Comparison of ENCODE assay signal across 15 cellular contexts in genomic region chr6:104949206-104949605, GRCh38. TPM values are rescaled to one million over a fixed set of nuclear protein-coding genes. Genes with fewer than 3 reads are reported as not detected.
DNase-seq lines count a peak whose midpoint lies in the region; ATAC-seq, FAIRE-seq and TF ChIP-seq lines count a peak whose summit lies in the region.
"Had no signal": no experiment of that assay in that cellular context is flagged by ENCODE, and none has a peak within 500 bp of the region (broad histone marks: within the 10 kb centered on the region; RNA-seq: fewer than 3 reads in every experiment).

No MANE protein-coding gene starts in this region.

- TF ChIP-seq RAD21 in H1 (IDR thresholded peaks at IDR 0.05 in 1 of 2, conservative IDR thresholded peaks at IDR 0.05 in 1 of 2; ENCODE audit: low read depth in 2 of 2, low read length in 2 of 2), result no peak

- H4K20me1 ChIP-seq in DND-41 (ENCODE audit: insufficient read depth, low read length) (no peaks in the 10 kb centered on the region), H1 (replicated peaks in 1 of 2; ENCODE audit: control insufficient read depth in 1 of 2, insufficient read depth in 2 of 2, low read length in 2 of 2) (no peaks in the 10 kb centered on the region), neural progenitor cell (ENCODE audit: low read depth) (no peaks in the 10 kb centered on the region), OCI-LY7 (ENCODE audit: insufficient read depth, low read length) (no peaks in the 10 kb centered on the region)

- H4K5ac ChIP-seq in H1 (ENCODE audit: insufficient read length, low read depth, low read length), result peak overlapping the region; percentile 57

- intact Hi-C loops in OCI-LY7 (cut with micrococcal nuclease; ENCODE audit: unreplicated experiment), result no loop called here

- H2BK15ac ChIP-seq in H1 (ENCODE audit: low read length), result no peak overlapping the region

- DNase-seq in DND-41, result no peak
- DNase-seq in NCI-H69 (lab: John Stamatoyannopoulos, UW), result peak; percentile 27
- no peak for DNase-seq in H1 (ENCODE audit: low read depth in 1 of 2, low spot score in 2 of 2)
- DNase-seq in neural progenitor cell (ENCODE audit: low spot score), result peak; percentile 53
- DNase-seq in OCI-LY7 (ENCODE audit: low spot score), result no peak
- DNase-seq in glomerular visceral epithelial cell (ENCODE audit: extremely low spot score), result no peak
- DNase-seq: 8988T; C1 segment of cervical spinal cord; Calu3; CD4-positive, alpha-beta T cell; DMS79; GF-D8; H7 had no signal

- no peaks in the 10 kb centered on the region for H3K9me2 ChIP-seq in OCI-LY7 (ENCODE audit: insufficient read depth, low read length)

- H4K8ac ChIP-seq in H1 (ENCODE audit: extremely low read depth, insufficient read depth, low read length), result no peak overlapping the region

- H3K9me3 Mint-ChIP-seq in neural progenitor cell, result no peaks in the 10 kb centered on the region

- no peak overlapping the region for H4K91ac ChIP-seq in H1 (replicated peaks; ENCODE audit: insufficient read length, low read length)

- H2BK20ac ChIP-seq in H1 (ENCODE audit: low read length), result no peak overlapping the region

- H3K27me3 ChIP-seq in DND-41 (ENCODE audit: insufficient read depth, low read length, poor library complexity) (no peaks in the 10 kb centered on the region), H1 (replicated peaks in 1 of 4; ENCODE audit: control insufficient read depth in 3 of 4, extremely low read depth in 1 of 4, insufficient read depth in 3 of 4, low read length in 3 of 4) (no peaks in the 10 kb centered on the region), neural progenitor cell (no peaks in the 10 kb centered on the region)

- TF ChIP-seq POLR2A in H1 (IDR thresholded peaks at IDR 0.05; ENCODE audit: control extremely low read depth in 1 of 2, low read depth in 2 of 2, low read length in 2 of 2), result no peak

- CTCF ChIA-PET in H1 (lab: Charles Lee; ENCODE audit: partially characterized antibody) (interaction anchor here (1.0 kb wide), 1 partner anchor 15 kb away, joined by 3 read pairs; no protein-coding TSS in a partner anchor), OCI-LY7 (lab: Charles Lee; ENCODE audit: unreplicated experiment) (no interaction called here)

- H2AFZ ChIP-seq in DND-41 (ENCODE audit: low read depth, low read length) (peak overlapping the region; percentile 45), H1 (ENCODE audit: low read length) (no peak overlapping the region), neural progenitor cell (replicated peaks) (no peak overlapping the region), OCI-LY7 (ENCODE audit: low read length) (no peak overlapping the region)

- no peaks in the 10 kb centered on the region for H3K79me1 ChIP-seq in H1 (ENCODE audit: low read depth, low read length)

- no peak for FAIRE-seq in H1 (lab: Jason Lieb, UNC)

- H3K56ac ChIP-seq in H1 (replicated peaks; ENCODE audit: insufficient read length, low read depth, low read length), result no peak overlapping the region

- H2AK5ac ChIP-seq in H1 (ENCODE audit: low read depth, low read length), result no peak overlapping the region

- peaks cover 5% of the 10 kb centered on the region for H3K23me2 ChIP-seq in H1 (ENCODE audit: low read depth, low read length)

- H3K9me3 ChIP-seq in DND-41 (ENCODE audit: insufficient read depth, low read length, severe bottlenecking) (peaks cover 3% of the 10 kb centered on the region), H1 (ENCODE audit: insufficient read depth in 2 of 2, low read depth in 1 of 2, low read length in 1 of 2) (no peaks in the 10 kb centered on the region), neural progenitor cell (ENCODE audit: low read depth) (no peaks in the 10 kb centered on the region), OCI-LY7 (ENCODE audit: low read length) (no peaks in the 10 kb centered on the region)

- H3K4me3 Mint-ChIP-seq in neural progenitor cell, result no peak overlapping the region
- H3K4me3 Mint-ChIP-seq: CD4-positive, alpha-beta T cell had no signal

- H3K14ac ChIP-seq in H1 (ENCODE audit: insufficient read length), result no peak overlapping the region

- POLR2A ChIA-PET in H1 (lab: Charles Lee; ENCODE audit: partially characterized antibody), result interaction anchor here (1.0 to 11.7 kb wide), 3 partner anchors 6 to 17 kb away, joined by 6 to 251 read pairs (median 7); partner anchors contain the start of gene LIN28B
- POLR2A ChIA-PET in OCI-LY7 (lab: Charles Lee), result interaction anchor here (0.7 kb wide), 1 partner anchor 80 kb away, joined by 4 read pairs; no protein-coding TSS in a partner anchor

- no peak for TF ChIP-seq CTCF in DND-41 (IDR thresholded peaks at IDR 0.05; ENCODE audit: borderline replicate concordance, extremely low read depth, low read length, poor library complexity, severe bottlenecking)
- no peak for TF ChIP-seq CTCF in H1 (IDR thresholded peaks at IDR 0.05; ENCODE audit: control extremely low read depth in 1 of 3, insufficient read depth in 1 of 3, low read depth in 1 of 3, low read length in 3 of 3)
- TF ChIP-seq CTCF in neural progenitor cell (IDR thresholded peaks at IDR 0.05), result no peak
- no peak for TF ChIP-seq CTCF in OCI-LY7 (conservative IDR thresholded peaks at IDR 0.05; ENCODE audit: low read length)

- H3K4ac ChIP-seq in H1 (replicated peaks; ENCODE audit: insufficient read length, low read depth, low read length), result no peak overlapping the region

- H2BK12ac ChIP-seq in H1 (ENCODE audit: low read depth, low read length), result no peak overlapping the region

- H3F3A ChIP-seq in neural progenitor cell (ENCODE audit: low read depth), result peaks cover 59% of the 10 kb centered on the region

- ATAC-seq in DND-41 (ENCODE audit: insufficient read depth, low read depth) (no peak), HG03196 (IDR thresholded peaks at IDR 0.05; ENCODE audit: unreplicated experiment) (no peak)

- BruUV-seq in OCI-LY7 (replicated peaks; lab: Mats Ljungman, UMichigan), result no TSS peak

- peaks cover 23% of the 10 kb centered on the region for H3K4me1 ChIP-seq in DND-41 (ENCODE audit: insufficient read depth, low read length)
- H3K4me1 ChIP-seq in H1 (replicated peaks in 1 of 4; ENCODE audit: control insufficient read depth in 3 of 4, insufficient read depth in 4 of 4, low read length in 3 of 4), result peaks cover 0 to 15% (median 4%) of the 10 kb centered on the region in 4 experiments; a peak in 3 of 7 replicates
- peaks cover 59% of the 10 kb centered on the region for H3K4me1 ChIP-seq in neural progenitor cell
- H3K4me1 ChIP-seq in OCI-LY7 (ENCODE audit: insufficient read depth, low read length, poor library complexity, severe bottlenecking), result no peaks in the 10 kb centered on the region

- peaks cover 44% of the 10 kb centered on the region for H3K4me1 Mint-ChIP-seq in neural progenitor cell

- 72% methylated on average over 2 of the region's 2 CpGs; no CpG with 5 or more reads in 1 of the 2 experiments for WGBS in H1 (ENCODE audit: extremely low coverage in 1 of 2, insufficient coverage in 1 of 2, insufficient read length in 1 of 2, insufficient replicate concordance in 2 of 2, low coverage in 1 of 2, low lambda C conversion rate in 2 of 2, missing lambda C conversion rate in 1 of 2), 2 experiments

- H3K9ac ChIP-seq in DND-41 (ENCODE audit: low read depth, low read length) (no peak overlapping the region), H1 (replicated peaks in 1 of 4; ENCODE audit: extremely low read depth in 1 of 4, low read depth in 3 of 4, low read length in 3 of 4) (no peak overlapping the region), neural progenitor cell (no peak overlapping the region)

- no peak overlapping the region for H2BK5ac ChIP-seq in H1 (ENCODE audit: low read depth, low read length)

- H3K27ac ChIP-seq in DND-41 (ENCODE audit: low read length) (no peak overlapping the region), H1 (ENCODE audit: low read depth, low read length) (no peak overlapping the region), neural progenitor cell (no peak overlapping the region), OCI-LY7 (ENCODE audit: low read depth, low read length, poor library complexity, severe bottlenecking) (no peak overlapping the region)

- TF ChIP-seq EP300 in H1 (IDR thresholded peaks at IDR 0.05; ENCODE audit: borderline replicate concordance in 1 of 2, low read depth in 2 of 2, low read length in 2 of 2), result no peak

- H3K27me3 Mint-ChIP-seq in neural progenitor cell (ENCODE audit: insufficient read depth, low read depth), result no peaks in the 10 kb centered on the region

- H3K36me3 ChIP-seq in DND-41 (ENCODE audit: insufficient read depth, low read length) (no peaks in the 10 kb centered on the region), H1 (ENCODE audit: control insufficient read depth in 2 of 4, insufficient read depth in 4 of 4, low read length in 3 of 4) (no peaks in the 10 kb centered on the region), neural progenitor cell (no peaks in the 10 kb centered on the region), OCI-LY7 (ENCODE audit: insufficient read depth, low read length) (no peaks in the 10 kb centered on the region)

- no peak overlapping the region for H3K4me3 ChIP-seq in DND-41 (ENCODE audit: low read depth in 1 of 2, low read length in 2 of 2)
- no peak overlapping the region for H3K4me3 ChIP-seq in H1 (ENCODE audit: extremely low read depth in 1 of 4, insufficient read depth in 2 of 4, low read depth in 3 of 4, low read length in 4 of 4)
- no peak overlapping the region for H3K4me3 ChIP-seq in neural progenitor cell
- H3K4me3 ChIP-seq in OCI-LY7 (ENCODE audit: low read depth, low read length, poor library complexity, severe bottlenecking), result no peak overlapping the region

- H3K23ac ChIP-seq in H1 (ENCODE audit: insufficient read length), result no peak overlapping the region

- H3K4me2 ChIP-seq in DND-41 (ENCODE audit: insufficient read depth, low read length) (no peak overlapping the region), H1 (ENCODE audit: insufficient read depth in 1 of 2, low read depth in 2 of 2, low read length in 2 of 2) (no peak overlapping the region), neural progenitor cell (peak overlapping the region; percentile 62), OCI-LY7 (ENCODE audit: low read length) (no peak overlapping the region)

- H2BK120ac ChIP-seq in H1 (replicated peaks; ENCODE audit: low read depth, low read length), result no peak overlapping the region

- no peaks in the 10 kb centered on the region for H3K36me3 Mint-ChIP-seq in neural progenitor cell

- H3K27ac Mint-ChIP-seq in neural progenitor cell, result peak overlapping the region; percentile 16
- H3K27ac Mint-ChIP-seq: CD4-positive, alpha-beta T cell had no signal

- H3K79me2 ChIP-seq in DND-41 (ENCODE audit: insufficient read depth, low read length) (no peaks in the 10 kb centered on the region), H1 (ENCODE audit: control insufficient read depth in 1 of 2, insufficient read depth in 2 of 2, low read length in 2 of 2) (peaks cover 0 to 54% of the 10 kb centered on the region in 2 experiments; a peak in 2 of 4 replicates), neural progenitor cell (ENCODE audit: low read depth) (peaks cover 85% of the 10 kb centered on the region), OCI-LY7 (ENCODE audit: insufficient read depth, low read depth, low read length) (no peaks in the 10 kb centered on the region)

- no peak overlapping the region for H3K18ac ChIP-seq in H1 (ENCODE audit: extremely low read depth, low read length)

RNA-seq across cellular contexts. Expression of gene LIN28B, which starts 7.7 kb away (rescaled TPM):
- 92.4 and 94.7 TPM in 2 replicates for total RNA-seq in H1 (2021; fragmentation: NEBNext Ultra II Directional; extraction: Animal tissue kit (Norgen Biotek cat#: 25700))
- 14.2 and 27.4 TPM in 2 replicates for polyA plus RNA-seq in H1 (2011; rRNA removed)
- polyA plus RNA-seq in H1 (2011; cell fraction: cytosol; rRNA removed), result 27.9 TPM
- polyA plus RNA-seq in H1 (2011; cell fraction: nucleus; rRNA removed), result 14.8 TPM
- 30.9 to 50.6 TPM (median 37.4 TPM) in 4 replicates for polyA plus RNA-seq in H1 (2012, experiment 1 of 2)
- 3.5 TPM for polyA plus RNA-seq in H1 (2012, experiment 2 of 2)
- polyA plus RNA-seq in H1 (2013, experiment 1 of 2), result 47.8 TPM
- 45.4 TPM for polyA plus RNA-seq in H1 (2013, experiment 2 of 2)
- polyA minus RNA-seq in H1 (2011; rRNA and poly(A)+ RNA removed), result 53.3 and 71.1 TPM in 2 replicates
- 44.4 TPM for polyA minus RNA-seq in H1 (2011; cell fraction: cytosol; rRNA and poly(A)+ RNA removed)
- polyA minus RNA-seq in H1 (2011; cell fraction: nucleus; rRNA and poly(A)+ RNA removed), result 56.2 TPM
- total RNA-seq in neural progenitor cell (ENCODE audit: low replicate concordance), result 105 and 165 TPM in 2 replicates
- not detected in 2 replicates for total RNA-seq in OCI-LY7 (2014; rRNA removed; shearing (Covaris generic))
- not detected in 2 replicates for total RNA-seq in OCI-LY7 (2022)
- total RNA-seq: Calu3; CD4-positive, alpha-beta T cell; HT-29 had no signal

Comparison
In these comparisons a context has a peak if more than half of its experiments do, and no peak if none do; other contexts are left out.
1. DNase-seq: peak in NCI-H69 (single experiment) and neural progenitor cell (single experiment); none in DND-41 (single experiment), H1 (0 of 2), OCI-LY7 (single experiment) and glomerular visceral epithelial cell (single experiment).
2. RNA of gene LIN28B, which starts 7.7 kb away (total RNA-seq): 105 to 165 TPM in neural progenitor cell and 92.4 to 94.7 TPM in H1; not detected in OCI-LY7; every median in the first group is over 10 times any median in the second.